Comparison of ENCODE assay signal across 10 cellular contexts in genomic region chr6:138162947-138163569, GRCh38. TPM values are rescaled to one million over a fixed set of nuclear protein-coding genes. Genes with fewer than 3 reads are reported as not detected.
A peak's percentile ranks its signal among the peaks of the same experiment; 100 is the strongest.
DNase-seq lines count a peak whose midpoint lies in the region; ATAC-seq and TF ChIP-seq lines count a peak whose summit lies in the region.
"Had no signal": no experiment of that assay in that cellular context is flagged by ENCODE, and none has a peak within 500 bp of the region (broad histone marks: within the 10 kb centered on the region; RNA-seq: fewer than 3 reads in every experiment).

No MANE protein-coding gene starts in this region.

- intact Hi-C loops in Calu3 (cut with micrococcal nuclease; ENCODE audit: unreplicated experiment), result loop anchor here (5.0 kb wide), 1 partner anchor 69 kb away; no protein-coding TSS in a partner anchor

- H3K4me1 Mint-ChIP-seq in Calu3 (ENCODE audit: low read depth, unreplicated experiment), result peaks cover 24% of the 10 kb centered on the region
- H3K4me1 Mint-ChIP-seq in chondrocyte (ENCODE audit: low read depth), result peaks cover 12% of the 10 kb centered on the region
- H3K4me1 Mint-ChIP-seq in neural crest cell, result peaks cover 10% of the 10 kb centered on the region

- H3K4me3 Mint-ChIP-seq in Calu3 (ENCODE audit: low read depth, unreplicated experiment) (peak overlapping the region; percentile 87), chondrocyte (ENCODE audit: unreplicated experiment) (peak overlapping the region; percentile 77), neural crest cell (peak overlapping the region; percentile 84)

- DNase-seq in Calu3, result no peak
- no peak for DNase-seq in LNCaP clone FGC (ENCODE audit: low read depth)
- DNase-seq in chondrocyte (ENCODE audit: low spot score), result no peak
- no peak for DNase-seq in neural crest cell (ENCODE audit: low read depth, low spot score)
- no peak for DNase-seq in activated effector memory CD4-positive, alpha-beta T cell treated with anti-CD3 and anti-CD28 coated beads, Interleukin-2, amount 50 U/mL, for 16 hours
- DNase-seq in SIG-M5 (lab: John Stamatoyannopoulos, UW), result no peak
- DNase-seq: GOT3 had no signal

- CTCF ChIA-PET in Calu3 (lab: Charles Lee), result interaction anchor here (0.6 kb wide), 1 partner anchor 240 kb away, joined by 4 read pairs; no protein-coding TSS in a partner anchor

- H3K27ac Mint-ChIP-seq in Calu3 (ENCODE audit: unreplicated experiment), result peak overlapping the region; percentile 66
- no peak overlapping the region for H3K27ac Mint-ChIP-seq in chondrocyte (ENCODE audit: unreplicated experiment)
- no peak overlapping the region for H3K27ac Mint-ChIP-seq in neural crest cell (ENCODE audit: unreplicated experiment)

- H3K27me3 Mint-ChIP-seq in Calu3 (ENCODE audit: unreplicated experiment), result no peaks in the 10 kb centered on the region
- peaks cover 43% of the 10 kb centered on the region for H3K27me3 Mint-ChIP-seq in chondrocyte (ENCODE audit: low read depth)
- peaks cover 83% of the 10 kb centered on the region for H3K27me3 Mint-ChIP-seq in neural crest cell (ENCODE audit: low read depth)

- H3K4me3 ChIP-seq in LNCaP clone FGC (ENCODE audit: low read depth, low read length), result peak overlapping the region; percentile 96
- H3K4me3 ChIP-seq: K562 had no signal

- TF ChIP-seq CTCF in Calu3 (IDR thresholded peaks at IDR 0.05; ENCODE audit: unreplicated experiment), result no peak
- TF ChIP-seq CTCF in LNCaP clone FGC (IDR thresholded peaks at IDR 0.05; ENCODE audit: control insufficient read depth, extremely low read depth, insufficient read depth), result no peak
- TF ChIP-seq CTCF in chondrocyte (IDR thresholded peaks at IDR 0.05), result no peak
- TF ChIP-seq CTCF in neural crest cell (conservative IDR thresholded peaks at IDR 0.05), result no peak

- H3K9me3 Mint-ChIP-seq in Calu3 (ENCODE audit: low read depth, unreplicated experiment) (no peaks in the 10 kb centered on the region), chondrocyte (ENCODE audit: low read depth) (no peaks in the 10 kb centered on the region), neural crest cell (peaks cover 6% of the 10 kb centered on the region)

- no peak for ATAC-seq in HG03354 (IDR thresholded peaks at IDR 0.05; ENCODE audit: poor library complexity, severe bottlenecking, unreplicated experiment)
- ATAC-seq: K562 had no signal

- BruUV-seq in Calu3 (replicated peaks; lab: Mats Ljungman, UMichigan), result TSS peak; percentile 60

- H3K36me3 Mint-ChIP-seq in Calu3 (ENCODE audit: insufficient read depth, unreplicated experiment) (peaks cover 26% of the 10 kb centered on the region), chondrocyte (ENCODE audit: low read depth) (no peaks in the 10 kb centered on the region), neural crest cell (ENCODE audit: low read depth) (no peaks in the 10 kb centered on the region)

RNA-seq across cellular contexts. Expression of gene ARFGEF3, which starts 1.3 kb away (rescaled TPM):
- 15.4 and 16.3 TPM in 2 replicates for total RNA-seq in Calu3 (2022)
- 1.1 to 2.7 TPM (median 2.7 TPM) in 3 replicates for total RNA-seq in chondrocyte
- total RNA-seq in neural crest cell, result 0.23 and 0.30 TPM in 2 replicates

RNA-seq across cellular contexts. Expression of gene PBOV1, which starts 55.2 kb away (rescaled TPM):
- total RNA-seq in Calu3 (2022) (not detected in 2 replicates), chondrocyte (not detected in 3 replicates), neural crest cell (not detected in 2 replicates)
- total RNA-seq: K562, myocyte had no signal

RNA-seq across cellular contexts. Expression of gene PERP, which starts 55.8 kb away (rescaled TPM):
- total RNA-seq in Calu3 (2022) (96.5 and 103 TPM in 2 replicates), chondrocyte (22.5 to 53.6 TPM (median 52.1 TPM) in 3 replicates), neural crest cell (3.0 and 3.3 TPM in 2 replicates)
